ENCODE assay signal across 22 cellular contexts in genomic region chr1:230100932-230101331, GRCh38.
"Had no signal": no experiment of that assay in that cellular context is flagged by ENCODE, and none has a peak within 500 bp of the region (broad histone marks: within the 10 kb centered on the region; RNA-seq: fewer than 3 reads in every experiment).

No MANE protein-coding gene starts in this region.

- H3K9me3 Mint-ChIP-seq: activated naive CD4-positive, alpha-beta T cell treated with anti-CD3 and anti-CD28 coated beads, Interleukin-2, amount 50 U/mL, for 24 hours; activated T-cell treated with anti-CD3 and anti-CD28 coated beads, Interleukin-2, amount 50 U/mL, for 72 hours; dendritic cell treated with granulocyte-macrophage colony-stimulating factor and Interleukin-4, amounts not matched to agents 40 ng/mL and 50 ng/mL, for 4 days; natural killer cell had no signal

- ATAC-seq: activated T-cell treated with anti-CD3 and anti-CD28 coated beads, Interleukin-2, amount 50 U/mL, for 72 hours; left colon; natural killer cell had no signal

- H3K4me3 ChIP-seq: ascending aorta, lower lobe of right lung, spleen, suprapubic skin, transverse colon, vagina had no signal

- H3K27ac Mint-ChIP-seq: activated naive CD4-positive, alpha-beta T cell treated with anti-CD3 and anti-CD28 coated beads, Interleukin-2, amount 50 U/mL, for 24 hours; activated T-cell treated with anti-CD3 and anti-CD28 coated beads, Interleukin-2, amount 50 U/mL, for 72 hours; dendritic cell treated with granulocyte-macrophage colony-stimulating factor and Interleukin-4, amounts not matched to agents 40 ng/mL and 50 ng/mL, for 4 days had no signal

- H3K4me3 Mint-ChIP-seq: activated naive CD4-positive, alpha-beta T cell treated with anti-CD3 and anti-CD28 coated beads, Interleukin-2, amount 50 U/mL, for 24 hours; activated T-cell treated with anti-CD3 and anti-CD28 coated beads, Interleukin-2, amount 50 U/mL, for 72 hours; dendritic cell treated with granulocyte-macrophage colony-stimulating factor and Interleukin-4, amounts not matched to agents 40 ng/mL and 50 ng/mL, for 4 days; natural killer cell had no signal

- DNase-seq: activated CD4-positive, alpha-beta T cell treated with anti-CD3 and anti-CD28 coated beads for 1 hour; activated gamma-delta T cell; activated T-cell treated with anti-CD3 and anti-CD28 coated beads, Interleukin-2, amount 50 U/mL, for 72 hours; cerebellar nuclear complex; effector memory CD4-positive, alpha-beta T cell; hippocampal formation; islet precursor cell; left colon; lower lobe of right lung; natural killer cell; posterior cingulate gyrus; spleen; stimulated activated CD8-positive, alpha-beta memory T cell treated with anti-CD3 and anti-CD28 coated beads, Interleukin-4, amount 100 ng/mL, for 48 hours; stimulated activated naive CD4-positive, alpha-beta T cell treated with Interleukin-2 at 50 U/mL for 16 hours; T-helper 2 cell; transverse colon; WERI-Rb-1 had no signal

- H3K27ac ChIP-seq: lower lobe of right lung, suprapubic skin, vagina, WERI-Rb-1 had no signal

- H3K27me3 Mint-ChIP-seq: activated naive CD4-positive, alpha-beta T cell treated with anti-CD3 and anti-CD28 coated beads, Interleukin-2, amount 50 U/mL, for 24 hours; dendritic cell treated with granulocyte-macrophage colony-stimulating factor and Interleukin-4, amounts not matched to agents 40 ng/mL and 50 ng/mL, for 4 days had no signal

- H3K9me3 ChIP-seq: ascending aorta, lower lobe of right lung, spleen, suprapubic skin, transverse colon, vagina had no signal

- H3K36me3 ChIP-seq: ascending aorta, lower lobe of right lung, spleen, suprapubic skin, transverse colon, vagina had no signal

- H3K36me3 Mint-ChIP-seq: natural killer cell had no signal

- H3K27me3 ChIP-seq: ascending aorta, spleen, suprapubic skin, transverse colon, vagina had no signal
